14 cellular contexts compared by ENCODE assay signal in the genomic region with DNA sequence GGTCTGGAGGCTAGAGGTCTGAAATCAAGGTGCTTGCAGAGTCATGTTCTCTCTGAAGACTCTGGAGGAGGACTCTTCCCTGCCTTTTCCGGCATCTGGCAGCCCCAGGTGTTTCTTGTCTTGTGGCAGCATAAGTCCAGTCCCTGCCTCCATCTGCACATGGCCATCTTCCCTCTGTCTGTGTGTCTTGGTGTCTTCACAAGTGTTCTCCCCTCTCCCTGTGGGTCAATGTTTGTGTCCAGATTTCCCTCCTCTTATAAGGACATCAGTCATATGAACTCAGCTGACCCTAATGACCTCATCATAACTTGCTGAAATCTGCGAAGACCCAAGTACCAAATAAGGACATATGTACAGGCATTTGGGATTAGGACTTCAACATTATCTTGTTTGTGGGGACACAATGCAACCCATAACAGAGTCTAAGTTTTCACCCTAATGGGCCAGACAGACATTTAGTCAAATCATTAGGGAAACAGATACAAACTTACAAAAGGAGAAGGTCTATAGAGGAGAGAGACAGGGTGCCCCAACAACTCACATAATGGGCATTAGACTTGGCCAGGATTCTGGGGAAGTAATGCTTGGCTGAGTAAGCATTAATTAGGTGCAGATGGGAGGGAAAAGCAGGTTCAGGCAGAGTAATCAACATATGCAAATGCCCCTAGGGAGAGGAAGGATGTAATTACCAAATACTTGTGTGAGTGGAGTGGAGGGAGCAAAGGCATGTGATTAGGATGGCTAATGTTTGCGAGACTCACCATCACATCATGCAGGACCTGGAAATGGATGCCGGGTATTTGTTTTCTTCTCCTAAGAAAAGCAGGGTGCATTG.
A peak's percentile ranks its signal among the peaks of the same experiment; 100 is the strongest.
DNase-seq lines count a peak whose midpoint lies in the region; ATAC-seq and FAIRE-seq lines count a peak whose summit lies in the region.
"Had no signal": no experiment of that assay in that cellular context is flagged by ENCODE, and none has a peak within 500 bp of the region (broad histone marks: within the 10 kb centered on the region; RNA-seq: fewer than 3 reads in every experiment).

No MANE protein-coding gene starts in this region.

- H3K9me3 Mint-ChIP-seq in dendritic cell treated with granulocyte-macrophage colony-stimulating factor and Interleukin-4, amounts not matched to agents 40 ng/mL and 50 ng/mL, for 4 days: no peaks in the 10 kb centered on the region
- H3K9me3 Mint-ChIP-seq in CD4-positive, alpha-beta memory T cell: peaks cover 0 to 2% (median 0%) of the 10 kb centered on the region in 8 donors

- H2BK5ac ChIP-seq in trophoblast cell (ENCODE audit: low read depth, low read length, poor library complexity): no peak overlapping the region

- WGBS in trophoblast cell (ENCODE audit: extremely low coverage, insufficient coverage, insufficient read length): no CpG with 5 or more reads among the region's 4 CpGs

- peak overlapping the region; percentile 11 for H2BK12ac ChIP-seq in trophoblast cell (ENCODE audit: low read length)

- no peak overlapping the region for H3K4ac ChIP-seq in trophoblast cell (ENCODE audit: low read depth, low read length)

- peaks cover 1% of the 10 kb centered on the region for H3K27me3 Mint-ChIP-seq in dendritic cell treated with granulocyte-macrophage colony-stimulating factor and Interleukin-4, amounts not matched to agents 40 ng/mL and 50 ng/mL, for 4 days
- no peaks in the 10 kb centered on the region for H3K27me3 Mint-ChIP-seq in CD4-positive, alpha-beta memory T cell
- H3K27me3 Mint-ChIP-seq: activated CD8-positive, alpha-beta memory T cell treated with anti-CD3 and anti-CD28 coated beads, Interleukin-2, amount 10 ng/mL, durations not matched to agents 7 days and 5 days had no signal

- H3K4me2 ChIP-seq in trophoblast cell (ENCODE audit: low read length): no peak overlapping the region

- H3K27ac Mint-ChIP-seq in dendritic cell treated with granulocyte-macrophage colony-stimulating factor and Interleukin-4, amounts not matched to agents 40 ng/mL and 50 ng/mL, for 4 days: peak overlapping the region; percentile 8
- H3K27ac Mint-ChIP-seq in CD4-positive, alpha-beta memory T cell: peak overlapping the region in 2 of 7 donors; percentile 9 to 48
- H3K27ac Mint-ChIP-seq: activated CD8-positive, alpha-beta memory T cell treated with anti-CD3 and anti-CD28 coated beads, Interleukin-2, amount 10 ng/mL, durations not matched to agents 7 days and 5 days had no signal

- H4K12ac ChIP-seq in trophoblast cell (ENCODE audit: low read depth, low read length): no peak overlapping the region

- no peak overlapping the region for H3K14ac ChIP-seq in trophoblast cell (ENCODE audit: low read length)

- no peak overlapping the region for H3K4me3 Mint-ChIP-seq in dendritic cell treated with granulocyte-macrophage colony-stimulating factor and Interleukin-4, amounts not matched to agents 40 ng/mL and 50 ng/mL, for 4 days
- H3K4me3 Mint-ChIP-seq in CD4-positive, alpha-beta memory T cell: no peak overlapping the region
- H3K4me3 Mint-ChIP-seq: activated CD8-positive, alpha-beta memory T cell treated with anti-CD3 and anti-CD28 coated beads, Interleukin-2, amount 10 ng/mL, durations not matched to agents 7 days and 5 days had no signal

- no peaks in the 10 kb centered on the region for H3K79me1 ChIP-seq in trophoblast cell (ENCODE audit: low read length)

- H2BK120ac ChIP-seq in trophoblast cell (ENCODE audit: insufficient read depth, low read length, poor library complexity): no peak overlapping the region

- no peaks in the 10 kb centered on the region for H3K9me3 ChIP-seq in trophoblast cell (ENCODE audit: insufficient read depth, low read depth, low read length)
- no peaks in the 10 kb centered on the region for H3K9me3 ChIP-seq in CD4-positive, alpha-beta memory T cell (ENCODE audit: control insufficient read depth in 1 of 2, low read length in 2 of 2)
- H3K9me3 ChIP-seq: colonic mucosa, gastrocnemius medialis had no signal

- intact Hi-C loops in dendritic cell treated with granulocyte-macrophage colony-stimulating factor and Interleukin-4, amounts not matched to agents 40 ng/mL and 50 ng/mL, for 4 days (cut with micrococcal nuclease): no loop called here
- intact Hi-C loops in CD4-positive, alpha-beta memory T cell (cut with micrococcal nuclease): no loop called here

- H2AK5ac ChIP-seq in trophoblast cell (ENCODE audit: low read length): no peak overlapping the region

- no peak overlapping the region for H3K18ac ChIP-seq in trophoblast cell (ENCODE audit: low read length)

- H3K23ac ChIP-seq in trophoblast cell (ENCODE audit: low read length): no peak overlapping the region

- no peaks in the 10 kb centered on the region for H3K79me2 ChIP-seq in trophoblast cell (ENCODE audit: control insufficient read depth, insufficient read depth, low read length, poor library complexity)

- CTCF ChIA-PET in CD4-positive, alpha-beta memory T cell (lab: Charles Lee; ENCODE audit: partially characterized antibody): no interaction called here

- no peak for FAIRE-seq in HTR-8/SVneo (lab: Jason Lieb, UNC)
- FAIRE-seq: A204.1, urothelium cell line had no signal

- no peak overlapping the region for H3K4me3 ChIP-seq in trophoblast cell (ENCODE audit: low read depth, low read length)
- H3K4me3 ChIP-seq in CD4-positive, alpha-beta memory T cell (ENCODE audit: low read length in 2 of 2): no peak overlapping the region
- H3K4me3 ChIP-seq: colonic mucosa, gastrocnemius medialis had no signal

- POLR2A ChIA-PET in CD4-positive, alpha-beta memory T cell (lab: Charles Lee; ENCODE audit: partially characterized antibody): no interaction called here

- H2AFZ ChIP-seq in trophoblast cell (ENCODE audit: insufficient read depth, low read length, poor library complexity): no peak overlapping the region

- H4K91ac ChIP-seq in trophoblast cell (ENCODE audit: low read depth, low read length): no peak overlapping the region

- peak in 2 of 3 experiments; percentile 15 to 69 for DNase-seq in NCI-H1417 (lab: John Stamatoyannopoulos, UW)
- no peak for DNase-seq in NCI-H1417 treated with DMSO at 0.1 percent for 48 hours (lab: John Stamatoyannopoulos, UW)
- DNase-seq in NCI-H1436 (lab: John Stamatoyannopoulos, UW): peak; percentile 82
- DNase-seq in trophoblast cell: no peak
- no peak for DNase-seq in CD4-positive, alpha-beta memory T cell
- no peak for DNase-seq in HTR-8/SVneo (ENCODE audit: insufficient read length, low spot score)
- DNase-seq: activated CD8-positive, alpha-beta memory T cell treated with anti-CD3 and anti-CD28 coated beads, Interleukin-2, amount 10 ng/mL, durations not matched to agents 7 days and 5 days; colonic mucosa; DMS79 treated with DMSO at 0.1 percent for 48 hours; gastrocnemius medialis had no signal

- ATAC-seq in GM19351 (IDR thresholded peaks at IDR 0.05; ENCODE audit: unreplicated experiment): no peak
- ATAC-seq: activated CD8-positive, alpha-beta memory T cell treated with anti-CD3 and anti-CD28 coated beads, Interleukin-2, amount 10 ng/mL, durations not matched to agents 7 days and 5 days; gastrocnemius medialis had no signal

- no peaks in the 10 kb centered on the region for H3K36me3 ChIP-seq in trophoblast cell (ENCODE audit: control insufficient read depth in 1 of 2, insufficient read depth in 2 of 2, low read length in 2 of 2)
- H3K36me3 ChIP-seq in CD4-positive, alpha-beta memory T cell (ENCODE audit: insufficient read depth, low read length): no peaks in the 10 kb centered on the region
- H3K36me3 ChIP-seq: colonic mucosa, gastrocnemius medialis had no signal

- no peaks in the 10 kb centered on the region for H3K36me3 Mint-ChIP-seq in dendritic cell treated with granulocyte-macrophage colony-stimulating factor and Interleukin-4, amounts not matched to agents 40 ng/mL and 50 ng/mL, for 4 days (ENCODE audit: low read depth)
- H3K36me3 Mint-ChIP-seq in CD4-positive, alpha-beta memory T cell: no peaks in the 10 kb centered on the region
- H3K36me3 Mint-ChIP-seq: activated CD8-positive, alpha-beta memory T cell treated with anti-CD3 and anti-CD28 coated beads, Interleukin-2, amount 10 ng/mL, durations not matched to agents 7 days and 5 days had no signal

- H4K8ac ChIP-seq in trophoblast cell (ENCODE audit: low read depth, low read length): no peak overlapping the region

- no peak overlapping the region for H3K9ac ChIP-seq in trophoblast cell (ENCODE audit: low read length)

- peaks cover 0 to 3% of the 10 kb centered on the region in 2 experiments for H3K4me1 ChIP-seq in trophoblast cell (ENCODE audit: control insufficient read depth in 1 of 2, insufficient read depth in 2 of 2, low read length in 2 of 2)
- no peaks in the 10 kb centered on the region for H3K4me1 ChIP-seq in CD4-positive, alpha-beta memory T cell (ENCODE audit: insufficient read depth, low read length)
- H3K4me1 ChIP-seq: gastrocnemius medialis had no signal

- H3K27ac ChIP-seq in trophoblast cell (ENCODE audit: low read depth, low read length): no peak overlapping the region
- no peak overlapping the region for H3K27ac ChIP-seq in CD4-positive, alpha-beta memory T cell (ENCODE audit: low read depth, low read length)
- H3K27ac ChIP-seq: colonic mucosa, gastrocnemius medialis had no signal

- peaks cover 37% of the 10 kb centered on the region for H3K4me1 Mint-ChIP-seq in dendritic cell treated with granulocyte-macrophage colony-stimulating factor and Interleukin-4, amounts not matched to agents 40 ng/mL and 50 ng/mL, for 4 days (ENCODE audit: low read depth)
- peaks cover 0 to 5% (median under 1%) of the 10 kb centered on the region in 4 donors for H3K4me1 Mint-ChIP-seq in CD4-positive, alpha-beta memory T cell
- H3K4me1 Mint-ChIP-seq: activated CD8-positive, alpha-beta memory T cell treated with anti-CD3 and anti-CD28 coated beads, Interleukin-2, amount 10 ng/mL, durations not matched to agents 7 days and 5 days had no signal

- H3K27me3 ChIP-seq in trophoblast cell (ENCODE audit: insufficient read depth, low read length): no peaks in the 10 kb centered on the region
- no peaks in the 10 kb centered on the region for H3K27me3 ChIP-seq in CD4-positive, alpha-beta memory T cell (ENCODE audit: insufficient read depth, low read length)
- H3K27me3 ChIP-seq: colonic mucosa, gastrocnemius medialis had no signal

Comparison
In these comparisons a context has a peak if more than half of its experiments do, and no peak if none do; other contexts are left out.
1. DNase-seq: peak in NCI-H1417 (2 of 3) and NCI-H1436 (single experiment); none in NCI-H1417 treated with DMSO at 0.1 percent for 48 hours (single experiment), trophoblast cell (0 of 2), CD4-positive, alpha-beta memory T cell (0 of 5) and HTR-8/SVneo (single experiment).